In the genomic region with DNA sequence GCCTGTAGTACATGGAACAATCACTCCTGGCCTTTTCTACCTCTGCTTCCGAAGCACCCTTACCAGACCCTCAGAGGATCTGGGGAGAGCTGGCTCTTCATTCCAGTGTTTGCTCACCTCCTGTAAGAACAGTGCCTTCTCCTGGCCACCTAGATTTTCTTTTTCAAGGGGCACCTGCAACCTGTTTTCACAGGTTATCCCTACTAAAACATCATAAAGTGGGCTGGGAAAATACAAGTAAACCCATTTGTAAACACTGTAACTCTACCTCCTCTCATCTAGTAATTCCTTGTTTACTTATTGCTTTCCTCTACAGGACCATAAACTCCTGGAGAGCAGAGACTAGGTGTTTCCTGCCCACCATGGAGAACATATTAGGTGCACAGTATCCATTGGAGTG, we compare ENCODE assay signal across 13 cellular contexts. TPM values are rescaled to one million over a fixed set of nuclear protein-coding genes. Genes with fewer than 3 reads are reported as not detected.
DNase-seq lines count a peak whose midpoint lies in the region; ATAC-seq and TF ChIP-seq lines count a peak whose summit lies in the region.
"Had no signal": no experiment of that assay in that cellular context is flagged by ENCODE, and none has a peak within 500 bp of the region (broad histone marks: within the 10 kb centered on the region; RNA-seq: fewer than 3 reads in every experiment).

No MANE protein-coding gene starts in this region.

- H3K9me3 ChIP-seq in BE2C = no peaks in the 10 kb centered on the region
- H3K9me3 ChIP-seq: adrenal gland, gastrocnemius medialis, right atrium auricular region, thyroid gland had no signal

- no peaks in the 10 kb centered on the region for H3K9me3 Mint-ChIP-seq in activated T-cell treated with anti-CD3 and anti-CD28 coated beads, Interleukin-2, amount 50 U/mL, for 4 hours

- H3K4me1 Mint-ChIP-seq in activated T-cell treated with anti-CD3 and anti-CD28 coated beads, Interleukin-2, amount 50 U/mL, for 4 hours (ENCODE audit: low read depth) = peaks cover 34% of the 10 kb centered on the region

- ATAC-seq in activated T-cell treated with anti-CD3 and anti-CD28 coated beads, Interleukin-2, amount 50 U/mL, for 4 hours = no peak
- no peak for ATAC-seq in HG03565 (IDR thresholded peaks at IDR 0.05; ENCODE audit: unreplicated experiment)

- H3K4me3 ChIP-seq in epithelial cell of proximal tubule (ENCODE audit: low read depth, low read length) (peak overlapping the region; percentile 75), BE2C (ENCODE audit: low read depth, low read length) (no peak overlapping the region)
- H3K4me3 ChIP-seq: SK-N-MC had no signal

- TF ChIP-seq CTCF in epithelial cell of proximal tubule (conservative IDR thresholded peaks at IDR 0.05; ENCODE audit: low read depth, low read length) = no peak
- TF ChIP-seq CTCF in BE2C (IDR thresholded peaks at IDR 0.05; ENCODE audit: low read depth, low read length) = no peak

- H3K27me3 ChIP-seq in BE2C = no peaks in the 10 kb centered on the region
- H3K27me3 ChIP-seq: adrenal gland, gastrocnemius medialis, right atrium auricular region, thyroid gland had no signal

- H3K27ac ChIP-seq in substantia nigra (ENCODE audit: low read depth, low read length, poor library complexity, severe bottlenecking) = peak overlapping the region; percentile 31
- H3K27ac ChIP-seq: gastrocnemius medialis, SK-N-MC, thyroid gland had no signal

- H3K4me3 Mint-ChIP-seq in activated T-cell treated with anti-CD3 and anti-CD28 coated beads, Interleukin-2, amount 50 U/mL, for 4 hours = peak overlapping the region; percentile 96

- H3K36me3 Mint-ChIP-seq in activated T-cell treated with anti-CD3 and anti-CD28 coated beads, Interleukin-2, amount 50 U/mL, for 4 hours (ENCODE audit: insufficient read depth) = no peaks in the 10 kb centered on the region

- no peak for DNase-seq in activated T-cell treated with anti-CD3 and anti-CD28 coated beads, Interleukin-2, amount 50 U/mL, for 4 hours
- DNase-seq in activated T-cell treated with anti-CD3 and anti-CD28 coated beads, Interleukin-2, amount 50 U/mL, for 1 hour = no peak
- DNase-seq in NCI-H748 (lab: John Stamatoyannopoulos, UW; ENCODE audit: unreplicated experiment) (peak; percentile 44), epithelial cell of proximal tubule (ENCODE audit: low read depth) (no peak), substantia nigra (lab: John Stamatoyannopoulos, UW) (no peak), NCI-H446 treated with DMSO at 0.1 percent for 48 hours (lab: John Stamatoyannopoulos, UW) (no peak), BE2C (no peak)

- H3K27me3 Mint-ChIP-seq in activated T-cell treated with anti-CD3 and anti-CD28 coated beads, Interleukin-2, amount 50 U/mL, for 4 hours (ENCODE audit: low read depth) = no peaks in the 10 kb centered on the region

- H3K36me3 ChIP-seq in BE2C = no peaks in the 10 kb centered on the region
- H3K36me3 ChIP-seq: adrenal gland, gastrocnemius medialis, right atrium auricular region, thyroid gland had no signal

- no peaks in the 10 kb centered on the region for H3K4me1 ChIP-seq in BE2C

RNA-seq across cellular contexts. Expression of a gene that starts 1.1 kb away (rescaled TPM):
- total RNA-seq in activated T-cell treated with anti-CD3 and anti-CD28 coated beads, Interleukin-2, amount 50 U/mL, for 4 hours = 1 to 10 TPM; 3.2 to 6.9 (median 5.7) TPM
- total RNA-seq in epithelial cell of proximal tubule = 4.1 and 4.2 TPM in 2 replicates
- polyA plus RNA-seq in BE2C (2012; ENCODE audit: insufficient read depth, insufficient read length, low read depth) = 17.8 TPM
